8 cellular contexts compared by ENCODE assay signal in the genomic region with DNA sequence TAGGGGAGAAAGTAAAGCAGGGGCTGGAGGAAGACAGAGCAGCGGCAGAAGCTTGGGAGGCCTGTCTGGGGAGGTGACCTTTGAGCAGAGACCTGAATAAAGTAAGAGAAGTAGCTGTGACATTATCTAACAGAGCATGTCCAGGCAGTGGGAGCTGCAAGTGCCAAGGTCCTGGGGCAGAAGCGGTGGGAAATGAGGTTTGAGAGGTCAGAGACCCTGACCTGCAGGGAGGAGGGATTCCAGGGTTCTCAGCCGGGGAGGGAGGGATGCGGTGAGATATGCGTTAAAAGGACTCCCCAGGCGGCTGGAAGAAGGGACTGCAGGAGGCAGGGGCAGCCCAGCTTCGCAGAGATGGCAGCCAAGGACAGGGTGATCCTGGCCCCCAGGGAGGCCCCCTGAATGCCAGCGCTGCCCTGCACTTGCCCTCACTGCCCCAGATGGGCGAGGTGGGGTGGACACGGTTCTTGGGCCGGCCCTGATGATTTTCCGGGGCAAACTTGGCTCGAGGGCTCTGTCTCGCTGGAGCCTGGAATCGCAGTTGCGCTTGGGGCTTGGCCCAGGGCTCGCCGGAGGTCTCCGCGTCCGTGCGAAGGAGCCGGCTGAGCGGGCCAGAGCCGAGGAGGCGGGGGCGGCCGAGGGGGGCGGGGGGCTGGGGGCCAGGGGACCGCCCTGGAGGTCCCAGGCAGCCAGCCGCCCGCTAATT. TPM values are rescaled to one million over a fixed set of nuclear protein-coding genes. Genes with fewer than 3 reads are reported as not detected.
DNase-seq lines count a peak whose midpoint lies in the region; TF ChIP-seq lines count a peak whose summit lies in the region.

No MANE protein-coding gene starts in this region.

- peaks cover 0 to 34% (median 29%) of the 10 kb centered on the region in 4 donors for H3K4me1 ChIP-seq in sigmoid colon

- TF ChIP-seq CTCF in GM06990 (IDR thresholded peaks at IDR 0.05; ENCODE audit: insufficient read depth, low read length, poor library complexity, severe bottlenecking) (peak; percentile 29), neural cell (IDR thresholded peaks at IDR 0.05; ENCODE audit: poor library complexity, severe bottlenecking) (peak; percentile 28), sigmoid colon (IDR thresholded peaks at IDR 0.05) (no peak)

- DNase-seq in GM06990 (ENCODE audit: extremely low read depth, insufficient read length) = no peak
- peak; percentile 71 for DNase-seq in NCI-H82 (lab: John Stamatoyannopoulos, UW)
- peak; percentile 70 for DNase-seq in ecto neural progenitor cell (ENCODE audit: low spot score)
- no peak for DNase-seq in NCI-H526 treated with DMSO at 0.1 percent for 48 hours (lab: John Stamatoyannopoulos, UW)
- no peak for DNase-seq in NCI-H1092 (lab: John Stamatoyannopoulos, UW)
- DNase-seq in sigmoid colon = no peak
- DNase-seq in NOMO-1 treated with dmso at 0.1 percent for 144 hours (lab: John Stamatoyannopoulos, UW; ENCODE audit: unreplicated experiment) = no peak

- H3K9me3 ChIP-seq in neural cell (ENCODE audit: low read length) (no peaks in the 10 kb centered on the region), sigmoid colon (no peaks in the 10 kb centered on the region)

- no peaks in the 10 kb centered on the region for H3K9me2 ChIP-seq in neural cell (ENCODE audit: insufficient read depth, low read length)

- TF ChIP-seq EP300 in neural cell (conservative IDR thresholded peaks at IDR 0.05; ENCODE audit: poor library complexity, severe bottlenecking) = no peak
- TF ChIP-seq EP300 in sigmoid colon (IDR thresholded peaks at IDR 0.05) = no peak

- H3K27ac ChIP-seq in neural cell (ENCODE audit: low read length) (no peak overlapping the region), sigmoid colon (no peak overlapping the region)

- intact Hi-C loops in sigmoid colon (cut with DNase I) = no loop called here

- peaks cover 6% of the 10 kb centered on the region for H3K27me3 ChIP-seq in GM06990 (replicated peaks; ENCODE audit: control insufficient read depth, insufficient read depth, low read length)
- peaks cover 65% of the 10 kb centered on the region for H3K27me3 ChIP-seq in neural cell (ENCODE audit: insufficient read depth, low read depth, low read length)
- H3K27me3 ChIP-seq in sigmoid colon = peaks cover 48 to 96% (median 76%) of the 10 kb centered on the region in 3 donors

- H3K36me3 ChIP-seq in GM06990 (ENCODE audit: control insufficient read depth, insufficient read depth, low read length) (no peaks in the 10 kb centered on the region), neural cell (ENCODE audit: insufficient read depth, low read length) (no peaks in the 10 kb centered on the region), sigmoid colon (no peaks in the 10 kb centered on the region)

- H3K9ac ChIP-seq in neural cell (ENCODE audit: low read length) = no peak overlapping the region

- H3F3A ChIP-seq in neural cell (ENCODE audit: insufficient read depth, low read length, poor library complexity, severe bottlenecking) = no peaks in the 10 kb centered on the region

- no peak for TF ChIP-seq POLR2A in sigmoid colon (IDR thresholded peaks at IDR 0.05)

- 6 to 8% methylated on average over 32 of the region's 32 CpGs for WGBS in sigmoid colon, 2 donors

- H3K79me2 ChIP-seq in neural cell (replicated peaks; ENCODE audit: insufficient read depth, low read length) = no peaks in the 10 kb centered on the region

- H3K4me2 ChIP-seq in neural cell (ENCODE audit: low read length) = no peak overlapping the region

- no peak for TF ChIP-seq RAD21 in neural cell (conservative IDR thresholded peaks at IDR 0.05)

- no peaks in the 10 kb centered on the region for H4K20me1 ChIP-seq in neural cell (ENCODE audit: insufficient read depth)

- H2AFZ ChIP-seq in neural cell (ENCODE audit: low read depth, low read length) = no peak overlapping the region

- H3K4me3 ChIP-seq in GM06990 (replicated peaks; ENCODE audit: low read depth, low read length) (no peak overlapping the region), neural cell (ENCODE audit: low read length) (no peak overlapping the region), sigmoid colon (peak overlapping the region in 1 of 4 donors; percentile 2)

TF ChIP-seq in neural cell, 6 proteins besides CTCF, POLR2A, EP300 and RAD21:
- TF ChIP-seq POLR2AphosphoS5 (IDR thresholded peaks at IDR 0.05) (no peak), TAF1 (IDR thresholded peaks at IDR 0.05; ENCODE audit: low read depth) (no peak), REST (IDR thresholded peaks at IDR 0.05; ENCODE audit: borderline replicate concordance) (no peak), SMC3 (conservative IDR thresholded peaks at IDR 0.05; ENCODE audit: poor library complexity) (no peak), EZH2 (IDR thresholded peaks at IDR 0.05; ENCODE audit: borderline replicate concordance, insufficient read depth, low read length, poor library complexity, severe bottlenecking) (no peak), MXI1 (conservative IDR thresholded peaks at IDR 0.05; ENCODE audit: poor library complexity, severe bottlenecking) (no peak)
TF ChIP-seq in neural cell: peak in this region for 0.

RNA-seq across cellular contexts. Expression of gene CRLF1, which starts 3.2 kb away (rescaled TPM):
- 3.3 and 14.2 TPM in 2 replicates for polyA plus RNA-seq in neural cell
- polyA minus RNA-seq in neural cell = not detected in 2 replicates
- 10 to 100 TPM in 2 of 4 donors, 1 to 10 TPM in 1, under 1 TPM in 1; 0.82 to 28.8 (median 17.0) TPM for total RNA-seq in sigmoid colon
- polyA plus RNA-seq in sigmoid colon = 1 to 10 TPM in 1 of 3 donors, under 1 TPM in 1, not detected in 1; 0.60 to 6.8 TPM

RNA-seq across cellular contexts. Expression of gene TMEM59L, which starts 9.3 kb away (rescaled TPM):
- polyA plus RNA-seq in neural cell (138 and 173 TPM in 2 replicates), sigmoid colon (1 to 10 TPM in 1 of 3 donors, not detected in 2; 5.0 TPM)
- 39.4 and 42.1 TPM in 2 replicates for polyA minus RNA-seq in neural cell
- total RNA-seq in sigmoid colon = 1 to 10 TPM in 3 of 4 donors, under 1 TPM in 1; 0.82 to 6.4 (median 4.1) TPM

RNA-seq across cellular contexts. Expression of gene REX1BD, which starts 14.8 kb away (rescaled TPM):
- polyA plus RNA-seq in neural cell (214 and 277 TPM in 2 replicates), sigmoid colon (10 to 100 TPM; 40.5 to 79.1 (median 63.1) TPM)
- polyA minus RNA-seq in neural cell = 21.4 and 24.6 TPM in 2 replicates
- 100 to 1,000 TPM in 1 of 4 donors, 10 to 100 TPM in 3; 70.3 to 101 (median 85.6) TPM for total RNA-seq in sigmoid colon

RNA-seq across cellular contexts. Expression of gene UBA52, which starts 31.7 kb away (rescaled TPM):
- polyA plus RNA-seq in neural cell = 709 and 765 TPM in 2 replicates
- 234 and 279 TPM in 2 replicates for polyA minus RNA-seq in neural cell
- total RNA-seq in sigmoid colon = 1,000 to 10,000 TPM in 1 of 4 donors, 100 to 1,000 TPM in 3; 450 to 1,088 (median 720) TPM
- 1,000 to 10,000 TPM; 1,029 to 1,720 (median 1,156) TPM for polyA plus RNA-seq in sigmoid colon

RNA-seq across cellular contexts. Expression of gene KLHL26, which starts 33.4 kb away (rescaled TPM):
- polyA plus RNA-seq in neural cell = 4.7 and 8.0 TPM in 2 replicates
- polyA minus RNA-seq in neural cell = 14.6 TPM in 2 replicates
- 1 to 10 TPM; 3.8 to 8.3 (median 5.9) TPM for total RNA-seq in sigmoid colon
- 1 to 10 TPM; 1.6 to 4.8 (median 1.8) TPM for polyA plus RNA-seq in sigmoid colon

Comparison
In these comparisons a context has a peak if more than half of its experiments do, and no peak if none do; other contexts are left out.
1. DNase-seq: peak in NCI-H82 (single experiment) and ecto neural progenitor cell (single experiment); none in GM06990 (single experiment), NCI-H526 treated with DMSO at 0.1 percent for 48 hours (single experiment), NCI-H1092 (single experiment), sigmoid colon (single experiment) and NOMO-1 treated with dmso at 0.1 percent for 144 hours (single experiment).
2. CTCF ChIP-seq: peak in GM06990 (single experiment) and neural cell (single experiment); none in sigmoid colon (0 of 4).
3. RNA of gene TMEM59L, which starts 9.3 kb away (polyA plus RNA-seq): 138 to 173 TPM in neural cell; 5.0 TPM in sigmoid colon; every median in the first group is over 10 times any median in the second.